8 cellular contexts compared by ENCODE assay signal in genomic region chr12:12784911-12785814, GRCh38. TPM values are rescaled to one million over a fixed set of nuclear protein-coding genes. Genes with fewer than 3 reads are reported as not detected.
A peak's percentile ranks its signal among the peaks of the same experiment; 100 is the strongest.
DNase-seq lines count a peak whose midpoint lies in the region; ATAC-seq and TF ChIP-seq lines count a peak whose summit lies in the region.

APOLD1 (plus strand) TSS chr12:12785659; CDS start chr12:12785692, 33 bp downstream.

- no peak for TF ChIP-seq CTCF in BJ (IDR thresholded peaks at IDR 0.05; ENCODE audit: insufficient read depth, low read depth, low read length)

- POLR2A ChIA-PET in BJ (lab: Charles Lee): interaction anchor here (0.6 kb wide), 1 partner anchor 223 kb away, joined by 15 read pairs; no protein-coding TSS in a partner anchor

- H3K9me3 ChIP-seq in duodenal mucosa (ENCODE audit: control insufficient read depth in 1 of 2, low read length in 2 of 2): no peaks in the 10 kb centered on the region
- no peaks in the 10 kb centered on the region for H3K9me3 ChIP-seq in mononuclear cell (ENCODE audit: low read depth, low read length)
- H3K9me3 ChIP-seq in aorta (ENCODE audit: control insufficient read depth, low read length): no peaks in the 10 kb centered on the region

- ATAC-seq in aorta (ENCODE audit: low FRiP score) (peak; percentile 28), HG02763 (IDR thresholded peaks at IDR 0.05; ENCODE audit: unreplicated experiment) (no peak), GM21619 (IDR thresholded peaks at IDR 0.05; ENCODE audit: unreplicated experiment) (no peak)

- DNase-seq in BJ (ENCODE audit: low read depth) (no peak), NCI-H2227 treated with DMSO at 0.1 percent for 48 hours (lab: John Stamatoyannopoulos, UW) (peak; percentile 62), aorta (peak in 1 of 2 donors; percentile 83), NCI-H187 treated with DMSO at 0.1 percent for 48 hours (lab: John Stamatoyannopoulos, UW) (no peak)

- intact Hi-C loops in aorta (cut with DNase I): loop anchor here in 1 of 2 donors (5.0 to 10.0 kb wide), 2 partner anchors 60 to 197 kb away; no protein-coding TSS in a partner anchor

- peak within 1 kb of the TSS; percentile 79 for H3K27ac ChIP-seq in duodenal mucosa (ENCODE audit: low read depth, low read length)
- H3K27ac ChIP-seq in aorta (ENCODE audit: low read depth in 1 of 2, low read length in 2 of 2): peak within 1 kb of the TSS in 1 of 2 donors; percentile 68

- H3K4me3 ChIP-seq in BJ (ENCODE audit: low read depth, low read length): peak within 1 kb of the TSS; percentile 54
- peak within 1 kb of the TSS; percentile 89 to 90 for H3K4me3 ChIP-seq in duodenal mucosa (ENCODE audit: low read depth in 1 of 2, low read length in 2 of 2)
- H3K4me3 ChIP-seq in mononuclear cell (ENCODE audit: low read length): peak within 1 kb of the TSS; percentile 58
- H3K4me3 ChIP-seq in aorta (ENCODE audit: low read length in 2 of 2): peak within 1 kb of the TSS in 1 of 2 donors; percentile 48

- H3K36me3 ChIP-seq in BJ (ENCODE audit: control insufficient read depth, insufficient read depth, low read length): no peaks in the 10 kb centered on the region
- H3K36me3 ChIP-seq in duodenal mucosa (ENCODE audit: control insufficient read depth in 1 of 2, insufficient read depth in 2 of 2, low read length in 2 of 2): no peaks in the 10 kb centered on the region
- H3K36me3 ChIP-seq in aorta (ENCODE audit: control insufficient read depth in 1 of 2, insufficient read depth in 2 of 2, low read length in 1 of 2): no peaks in the 10 kb centered on the region

- H3K4me1 ChIP-seq in duodenal mucosa (ENCODE audit: control insufficient read depth in 1 of 2, insufficient read depth in 2 of 2, low read length in 2 of 2) (peaks cover 29 to 33% of the 10 kb centered on the region in 2 donors), mononuclear cell (ENCODE audit: insufficient read depth, low read length) (peaks cover 26% of the 10 kb centered on the region), aorta (ENCODE audit: control insufficient read depth in 1 of 2, insufficient read depth in 2 of 2, low read length in 2 of 2) (peaks cover 0 to 3% of the 10 kb centered on the region in 2 donors)

- H3K27me3 ChIP-seq in BJ (ENCODE audit: control insufficient read depth, insufficient read depth, low read length) (no peaks in the 10 kb centered on the region), duodenal mucosa (ENCODE audit: control insufficient read depth in 1 of 2, insufficient read depth in 2 of 2, low read length in 2 of 2) (no peaks in the 10 kb centered on the region), mononuclear cell (ENCODE audit: insufficient read depth, low read length) (no peaks in the 10 kb centered on the region), aorta (ENCODE audit: control insufficient read depth in 1 of 2, insufficient read depth in 2 of 2, low read length in 1 of 2) (no peaks in the 10 kb centered on the region)

- WGBS in aorta, 2 donors: 57 to 59% methylated on average over 14 of the region's 14 CpGs

- CTCF ChIA-PET in BJ (lab: Yijun Ruan, JAX): interaction anchor here (0.8 to 2.3 kb wide), 3 partner anchors 16 to 131 kb away, joined by 3 to 6 read pairs (median 4); no protein-coding TSS in a partner anchor

- peak within 1 kb of the TSS; percentile 86 to 97 for H3K9ac ChIP-seq in duodenal mucosa (ENCODE audit: low read depth in 1 of 2, low read length in 2 of 2)

RNA-seq across cellular contexts. Expression of gene APOLD1, which starts in this region (rescaled TPM):
- 7.2 and 8.7 TPM in 2 replicates for polyA plus RNA-seq in BJ (2011; rRNA removed)
- 6.0 and 7.0 TPM in 2 replicates for polyA minus RNA-seq in BJ (2011; rRNA and poly(A)+ RNA removed)
- 1.8 TPM for total RNA-seq in mononuclear cell
- 10 to 100 TPM; 20.2 to 94.0 TPM for total RNA-seq in aorta
- polyA plus RNA-seq in aorta: under 1 TPM; 0.67 to 0.75 TPM
